ENCODE assay signal across 2 cellular contexts in the genomic region with DNA sequence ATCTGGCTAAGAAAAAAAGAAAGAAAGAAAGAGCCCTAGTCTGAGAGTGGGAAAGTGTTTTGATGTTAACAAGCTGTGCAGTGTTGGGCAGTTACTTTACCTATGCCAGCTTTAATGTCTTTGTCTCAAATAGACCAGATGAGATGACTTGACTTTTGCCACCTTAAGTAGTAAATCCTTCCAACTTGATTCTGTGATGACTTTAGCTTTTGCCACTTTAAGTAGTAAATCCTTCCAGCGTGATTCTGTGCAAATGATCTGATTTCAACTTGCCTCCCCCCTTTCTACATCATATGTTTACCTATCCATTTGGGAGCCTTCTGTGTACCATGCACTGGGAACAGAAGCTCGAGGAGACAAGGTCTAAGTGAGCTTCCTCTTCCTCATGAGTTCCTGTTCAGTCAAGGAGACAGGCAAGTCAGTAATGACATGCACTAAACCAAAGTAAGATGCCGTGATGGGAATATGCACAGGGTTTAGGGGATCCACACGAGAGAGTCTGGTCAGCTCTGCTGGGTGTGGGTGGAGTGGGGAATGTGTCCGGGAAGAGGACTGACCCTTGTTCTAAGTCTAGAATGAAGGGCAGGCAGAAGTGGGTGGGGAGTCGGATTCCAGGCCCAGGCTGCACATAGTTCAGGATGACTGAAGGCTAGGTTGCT.
TF ChIP-seq lines count a peak whose summit lies in the region.

No MANE protein-coding gene starts in this region.

TF ChIP-seq in SK-N-SH treated with all-trans-retinoic acid at 6 μM for 48 hours, 23 proteins besides CTCF, POLR2A, EP300 and RAD21 (continued from another document):
- TF ChIP-seq, protein P1, sequence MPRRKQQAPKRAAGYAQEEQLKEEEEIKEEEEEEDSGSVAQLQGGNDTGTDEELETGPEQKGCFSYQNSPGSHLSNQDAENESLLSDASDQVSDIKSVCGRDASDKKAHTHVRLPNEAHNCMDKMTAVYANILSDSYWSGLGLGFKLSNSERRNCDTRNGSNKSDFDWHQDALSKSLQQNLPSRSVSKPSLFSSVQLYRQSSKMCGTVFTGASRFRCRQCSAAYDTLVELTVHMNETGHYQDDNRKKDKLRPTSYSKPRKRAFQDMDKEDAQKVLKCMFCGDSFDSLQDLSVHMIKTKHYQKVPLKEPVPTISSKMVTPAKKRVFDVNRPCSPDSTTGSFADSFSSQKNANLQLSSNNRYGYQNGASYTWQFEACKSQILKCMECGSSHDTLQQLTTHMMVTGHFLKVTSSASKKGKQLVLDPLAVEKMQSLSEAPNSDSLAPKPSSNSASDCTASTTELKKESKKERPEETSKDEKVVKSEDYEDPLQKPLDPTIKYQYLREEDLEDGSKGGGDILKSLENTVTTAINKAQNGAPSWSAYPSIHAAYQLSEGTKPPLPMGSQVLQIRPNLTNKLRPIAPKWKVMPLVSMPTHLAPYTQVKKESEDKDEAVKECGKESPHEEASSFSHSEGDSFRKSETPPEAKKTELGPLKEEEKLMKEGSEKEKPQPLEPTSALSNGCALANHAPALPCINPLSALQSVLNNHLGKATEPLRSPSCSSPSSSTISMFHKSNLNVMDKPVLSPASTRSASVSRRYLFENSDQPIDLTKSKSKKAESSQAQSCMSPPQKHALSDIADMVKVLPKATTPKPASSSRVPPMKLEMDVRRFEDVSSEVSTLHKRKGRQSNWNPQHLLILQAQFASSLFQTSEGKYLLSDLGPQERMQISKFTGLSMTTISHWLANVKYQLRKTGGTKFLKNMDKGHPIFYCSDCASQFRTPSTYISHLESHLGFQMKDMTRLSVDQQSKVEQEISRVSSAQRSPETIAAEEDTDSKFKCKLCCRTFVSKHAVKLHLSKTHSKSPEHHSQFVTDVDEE (CRISPR knock-in tag; IDR thresholded peaks at IDR 0.05) = no peak
- TF ChIP-seq TOX (CRISPR knock-in tag; IDR thresholded peaks at IDR 0.05; ENCODE audit: borderline replicate concordance) = no peak
- no peak for TF ChIP-seq SNAI2 (CRISPR knock-in tag; IDR thresholded peaks at IDR 0.05)

TF ChIP-seq in SK-N-SH, 30 proteins besides CTCF, POLR2A, EP300 and RAD21 (continued from another document):
- TF ChIP-seq, protein P2, sequence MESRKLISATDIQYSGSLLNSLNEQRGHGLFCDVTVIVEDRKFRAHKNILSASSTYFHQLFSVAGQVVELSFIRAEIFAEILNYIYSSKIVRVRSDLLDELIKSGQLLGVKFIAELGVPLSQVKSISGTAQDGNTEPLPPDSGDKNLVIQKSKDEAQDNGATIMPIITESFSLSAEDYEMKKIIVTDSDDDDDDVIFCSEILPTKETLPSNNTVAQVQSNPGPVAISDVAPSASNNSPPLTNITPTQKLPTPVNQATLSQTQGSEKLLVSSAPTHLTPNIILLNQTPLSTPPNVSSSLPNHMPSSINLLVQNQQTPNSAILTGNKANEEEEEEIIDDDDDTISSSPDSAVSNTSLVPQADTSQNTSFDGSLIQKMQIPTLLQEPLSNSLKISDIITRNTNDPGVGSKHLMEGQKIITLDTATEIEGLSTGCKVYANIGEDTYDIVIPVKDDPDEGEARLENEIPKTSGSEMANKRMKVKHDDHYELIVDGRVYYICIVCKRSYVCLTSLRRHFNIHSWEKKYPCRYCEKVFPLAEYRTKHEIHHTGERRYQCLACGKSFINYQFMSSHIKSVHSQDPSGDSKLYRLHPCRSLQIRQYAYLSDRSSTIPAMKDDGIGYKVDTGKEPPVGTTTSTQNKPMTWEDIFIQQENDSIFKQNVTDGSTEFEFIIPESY (IDR thresholded peaks at IDR 0.05; ENCODE audit: borderline replicate concordance, low read depth) = no peak
- no peak for TF ChIP-seq NFIC (IDR thresholded peaks at IDR 0.05; ENCODE audit: borderline replicate concordance)
- no peak for TF ChIP-seq GABPA (IDR thresholded peaks at IDR 0.05; ENCODE audit: low read depth)
- TF ChIP-seq, protein P3, sequence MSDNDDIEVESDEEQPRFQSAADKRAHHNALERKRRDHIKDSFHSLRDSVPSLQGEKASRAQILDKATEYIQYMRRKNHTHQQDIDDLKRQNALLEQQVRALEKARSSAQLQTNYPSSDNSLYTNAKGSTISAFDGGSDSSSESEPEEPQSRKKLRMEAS (IDR thresholded peaks at IDR 0.05; ENCODE audit: low read depth) = no peak
- TF ChIP-seq, protein P4, sequence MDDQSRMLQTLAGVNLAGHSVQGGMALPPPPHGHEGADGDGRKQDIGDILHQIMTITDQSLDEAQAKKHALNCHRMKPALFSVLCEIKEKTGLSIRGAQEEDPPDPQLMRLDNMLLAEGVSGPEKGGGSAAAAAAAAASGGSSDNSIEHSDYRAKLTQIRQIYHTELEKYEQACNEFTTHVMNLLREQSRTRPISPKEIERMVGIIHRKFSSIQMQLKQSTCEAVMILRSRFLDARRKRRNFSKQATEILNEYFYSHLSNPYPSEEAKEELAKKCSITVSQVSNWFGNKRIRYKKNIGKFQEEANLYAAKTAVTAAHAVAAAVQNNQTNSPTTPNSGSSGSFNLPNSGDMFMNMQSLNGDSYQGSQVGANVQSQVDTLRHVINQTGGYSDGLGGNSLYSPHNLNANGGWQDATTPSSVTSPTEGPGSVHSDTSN (IDR thresholded peaks at IDR 0.05) = no peak
